Comparison of ENCODE assay signal across 10 cellular contexts in genomic region chr14:75229576-75229922, GRCh38. TPM values are rescaled to one million over a fixed set of nuclear protein-coding genes. Genes with fewer than 3 reads are reported as not detected.
A peak's percentile ranks its signal among the peaks of the same experiment; 100 is the strongest.
DNase-seq lines count a peak whose midpoint lies in the region; ATAC-seq, FAIRE-seq and TF ChIP-seq lines count a peak whose summit lies in the region.
"Had no signal": no experiment of that assay in that cellular context is flagged by ENCODE, and none has a peak within 500 bp of the region (broad histone marks: within the 10 kb centered on the region; RNA-seq: fewer than 3 reads in every experiment).

No MANE protein-coding gene starts in this region.

- no peaks in the 10 kb centered on the region for H3F3A ChIP-seq in DOHH2 (ENCODE audit: control insufficient read depth, insufficient read depth)

- FAIRE-seq in pancreas (lab: Jason Lieb, UNC), result no peak

- peaks cover 31% of the 10 kb centered on the region for H3K4me1 ChIP-seq in DOHH2 (ENCODE audit: control insufficient read depth, low read length)
- H3K4me1 ChIP-seq in esophagus squamous epithelium, result peaks cover 25 to 51% (median 28%) of the 10 kb centered on the region in 3 donors
- H3K4me1 ChIP-seq in pancreas, result peaks cover 0 to 13% (median 9%) of the 10 kb centered on the region in 3 donors

- TF ChIP-seq CTCF in DOHH2 (IDR thresholded peaks at IDR 0.05; ENCODE audit: low read depth, low read length, poor library complexity, severe bottlenecking) (no peak), RWPE1 (conservative IDR thresholded peaks at IDR 0.05; ENCODE audit: low read depth) (no peak), esophagus squamous epithelium (IDR thresholded peaks at IDR 0.05) (no peak), pancreas (IDR thresholded peaks at IDR 0.05) (no peak)

- no peaks in the 10 kb centered on the region for H4K20me1 ChIP-seq in DOHH2 (ENCODE audit: control insufficient read depth, insufficient read depth, low read depth, low read length)

- no peak overlapping the region for H3K4me3 ChIP-seq in DOHH2 (ENCODE audit: low read length)
- no peak overlapping the region for H3K4me3 ChIP-seq in esophagus squamous epithelium
- H3K4me3 ChIP-seq in pancreas, result no peak overlapping the region
- H3K4me3 ChIP-seq: testis had no signal

- no peaks in the 10 kb centered on the region for H3K79me2 ChIP-seq in DOHH2 (ENCODE audit: control insufficient read depth, low read length)

- no peaks in the 10 kb centered on the region for H3K36me3 Mint-ChIP-seq in activated CD4-positive, alpha-beta T cell treated with anti-CD3 and anti-CD28 coated beads for 36 hours (ENCODE audit: low read depth)

- H3K9me2 ChIP-seq in DOHH2 (replicated peaks; ENCODE audit: control insufficient read depth, low read length), result no peaks in the 10 kb centered on the region

- peak overlapping the region; percentile 32; the same call in 1 of the 2 replicates for H3K4me2 ChIP-seq in DOHH2 (ENCODE audit: low read length)

- H3K27ac Mint-ChIP-seq in activated CD4-positive, alpha-beta T cell treated with anti-CD3 and anti-CD28 coated beads for 36 hours, result no peak overlapping the region
- H3K27ac Mint-ChIP-seq: activated T-helper 2 cell treated with anti-CD3 and anti-CD28 coated beads, Interferon-gamma antibody, Interleukin-2, Interleukin-4, amounts not matched to agents 10 μg/mL and 5 μg/mL and 100 μg/mL, durations not matched to agents 14 hours and 24 hours and 36 hours had no signal

- H3K9me3 Mint-ChIP-seq in activated CD4-positive, alpha-beta T cell treated with anti-CD3 and anti-CD28 coated beads for 36 hours (ENCODE audit: low read depth), result no peaks in the 10 kb centered on the region
- H3K9me3 Mint-ChIP-seq: activated T-helper 2 cell treated with anti-CD3 and anti-CD28 coated beads, Interferon-gamma antibody, Interleukin-2, Interleukin-4, amounts not matched to agents 10 μg/mL and 5 μg/mL and 100 μg/mL, durations not matched to agents 14 hours and 24 hours and 36 hours had no signal

- 65 to 86% methylated on average over 5 of the region's 5 CpGs for WGBS in esophagus squamous epithelium, 2 donors
- WGBS in pancreas, 2 donors, result 50 to 63% methylated on average over 5 of the region's 5 CpGs

- no peaks in the 10 kb centered on the region for H3K27me3 ChIP-seq in DOHH2 (ENCODE audit: control insufficient read depth, low read length)
- H3K27me3 ChIP-seq in esophagus squamous epithelium, result no peaks in the 10 kb centered on the region
- no peaks in the 10 kb centered on the region for H3K27me3 ChIP-seq in pancreas
- H3K27me3 ChIP-seq: testis had no signal

- H3K9me3 ChIP-seq in DOHH2 (ENCODE audit: control insufficient read depth, insufficient read depth, low read length), result no peaks in the 10 kb centered on the region
- H3K9me3 ChIP-seq in esophagus squamous epithelium, result no peaks in the 10 kb centered on the region
- H3K9me3 ChIP-seq in pancreas, result no peaks in the 10 kb centered on the region
- H3K9me3 ChIP-seq: testis had no signal

- H3K27me3 Mint-ChIP-seq in activated CD4-positive, alpha-beta T cell treated with anti-CD3 and anti-CD28 coated beads for 36 hours, result no peaks in the 10 kb centered on the region

- CTCF ChIA-PET in RWPE1 (lab: Yijun Ruan, JAX), result interaction anchor here (1.0 kb wide), 1 partner anchor 9 kb away, joined by 5 read pairs; no protein-coding TSS in a partner anchor
- CTCF ChIA-PET in activated CD4-positive, alpha-beta T cell treated with anti-CD3 and anti-CD28 coated beads for 36 hours (lab: Charles Lee), result interaction anchor here (0.6 to 1.5 kb wide), 3 partner anchors 10 to 550 kb away, joined by 3 to 4 read pairs (median 3); no protein-coding TSS in a partner anchor

- no peak for TF ChIP-seq POLR2A in esophagus squamous epithelium (IDR thresholded peaks at IDR 0.05)

- intact Hi-C loops in esophagus squamous epithelium (cut with DNase I) (no loop called here), pancreas (cut with DNase I) (no loop called here)
- intact Hi-C loops in activated CD4-positive, alpha-beta T cell treated with anti-CD3 and anti-CD28 coated beads for 36 hours (cut with DNase I, micrococcal nuclease), result no loop called here

- peaks cover 58% of the 10 kb centered on the region for H3K4me1 Mint-ChIP-seq in activated CD4-positive, alpha-beta T cell treated with anti-CD3 and anti-CD28 coated beads for 36 hours

- H3K27ac ChIP-seq in DOHH2 (ENCODE audit: low read depth, low read length) (no peak overlapping the region), RWPE1 (peak overlapping the region; percentile 90), esophagus squamous epithelium (peak overlapping the region; percentile 72 to 85 (median 80)), pancreas (no peak overlapping the region)

- ATAC-seq in pancreas (peak in 3 of 4 donors; percentile 54 to 71 (median 71)), HG03025 (IDR thresholded peaks at IDR 0.05; ENCODE audit: low FRiP score, unreplicated experiment) (no peak), GM21529 (IDR thresholded peaks at IDR 0.05; ENCODE audit: unreplicated experiment) (no peak), HG03280 (IDR thresholded peaks at IDR 0.05; ENCODE audit: unreplicated experiment) (no peak)
- no peak for ATAC-seq in activated CD4-positive, alpha-beta T cell treated with anti-CD3 and anti-CD28 coated beads for 36 hours

- no peak overlapping the region for H3K4me3 Mint-ChIP-seq in activated CD4-positive, alpha-beta T cell treated with anti-CD3 and anti-CD28 coated beads for 36 hours

- no peak for DNase-seq in RWPE1 (ENCODE audit: low spot score)
- DNase-seq in esophagus squamous epithelium (lab: John Stamatoyannopoulos, UW), result no peak
- DNase-seq in pancreas, result peak in 3 of 6 donors; percentile 36 to 60 (median 60)
- DNase-seq in activated CD4-positive, alpha-beta T cell treated with anti-CD3 and anti-CD28 coated beads for 36 hours, result no peak

- H3K36me3 ChIP-seq in DOHH2 (ENCODE audit: control insufficient read depth, low read length), result no peaks in the 10 kb centered on the region
- H3K36me3 ChIP-seq in esophagus squamous epithelium, result no peaks in the 10 kb centered on the region
- H3K36me3 ChIP-seq in pancreas, result no peaks in the 10 kb centered on the region

- POLR2A ChIA-PET in RWPE1 (lab: Yijun Ruan, JAX; ENCODE audit: low non-redundant PET), result interaction anchor here (0.6 kb wide), 1 partner anchor 121 kb away, joined by 3 read pairs; no protein-coding TSS in a partner anchor
- POLR2A ChIA-PET in activated CD4-positive, alpha-beta T cell treated with anti-CD3 and anti-CD28 coated beads for 36 hours (lab: Charles Lee), result interaction anchor here (0.8 kb wide), 1 partner anchor 52 kb away, joined by 3 read pairs; no protein-coding TSS in a partner anchor

RNA-seq across cellular contexts. Expression of gene FOS, which starts 49.1 kb away (rescaled TPM):
- total RNA-seq in esophagus squamous epithelium (100 to 1,000 TPM in 1 of 4 donors, 10 to 100 TPM in 3; 62.2 to 181 (median 88.6) TPM), pancreas (100 to 1,000 TPM in 2 of 6 donors, 10 to 100 TPM in 4; 56.4 to 209 (median 81.4) TPM)
- polyA plus RNA-seq in pancreas, result 100 to 1,000 TPM; 103 to 303 TPM
- 10 to 100 TPM; 16.0 to 21.1 TPM for total RNA-seq in activated CD4-positive, alpha-beta T cell treated with anti-CD3 and anti-CD28 coated beads for 36 hours

RNA-seq across cellular contexts. Expression of gene TMED10, which starts 53.1 kb away (rescaled TPM):
- 100 to 1,000 TPM; 174 to 267 (median 206) TPM for total RNA-seq in esophagus squamous epithelium
- 100 to 1,000 TPM; 230 to 377 (median 326) TPM for total RNA-seq in pancreas
- 100 to 1,000 TPM in 1 of 2 donors, 10 to 100 TPM in 1; 56.0 to 122 TPM for polyA plus RNA-seq in pancreas
- 100 to 1,000 TPM; 179 to 253 TPM for total RNA-seq in activated CD4-positive, alpha-beta T cell treated with anti-CD3 and anti-CD28 coated beads for 36 hours

Comparison
In these comparisons a context has a peak if more than half of its experiments do, and no peak if none do; other contexts are left out.
1. H3K27ac ChIP-seq: peak in RWPE1 (single experiment) and esophagus squamous epithelium (4 of 4); none in DOHH2 (single experiment) and pancreas (0 of 4).
2. ATAC-seq: peak in pancreas (3 of 4); none in HG03025 (single experiment), activated CD4-positive, alpha-beta T cell treated with anti-CD3 and anti-CD28 coated beads for 36 hours (single experiment), GM21529 (single experiment) and HG03280 (single experiment).